In genomic region chr18:24609249-24609648, GRCh38 we compare ENCODE assay signal across 29 cellular contexts.
"Had no signal": no experiment of that assay in that cellular context is flagged by ENCODE, and none has a peak within 500 bp of the region (broad histone marks: within the 10 kb centered on the region; RNA-seq: fewer than 3 reads in every experiment).

No MANE protein-coding gene starts in this region.

- H3K9me3 Mint-ChIP-seq: activated CD4-positive, alpha-beta memory T cell treated with anti-CD3 and anti-CD28 coated beads, Interleukin-2, amount 10 ng/mL, durations not matched to agents 7 days and 5 days; activated CD4-positive, alpha-beta T cell treated with anti-CD3 and anti-CD28 coated beads, Interleukin-2, amount 10 ng/mL, durations not matched to agents 7 days and 5 days; activated T-cell treated with anti-CD3 and anti-CD28 coated beads, Interleukin-2, amount 50 U/mL, for 24 hours; activated T-cell treated with anti-CD3 and anti-CD28 coated beads, Interleukin-2, amount 50 U/mL, for 72 hours; central memory CD8-positive, alpha-beta T cell; dendritic cell treated with granulocyte-macrophage colony-stimulating factor and Interleukin-4, amounts not matched to agents 40 ng/mL and 50 ng/mL, for 4 days; endodermal cell; T-helper 1 cell treated with Interleukin-12 subunit alpha and Interleukin-12 subunit beta and Interleukin-4 antibody, amounts not matched to agents 30 μg/mL and 1 μg/mL, for 36 hours had no signal

- H3K9me3 ChIP-seq: gastrocnemius medialis, heart left ventricle had no signal

- DNase-seq: activated CD4-positive, alpha-beta memory T cell treated with anti-CD3 and anti-CD28 coated beads, Interleukin-2, amount 10 ng/mL, durations not matched to agents 7 days and 5 days; activated CD4-positive, alpha-beta T cell treated with anti-CD3 and anti-CD28 coated beads for 1 hour; activated CD4-positive, alpha-beta T cell treated with anti-CD3 and anti-CD28 coated beads for 4 hours; activated CD4-positive, alpha-beta T cell treated with anti-CD3 and anti-CD28 coated beads, Interleukin-2, amount 10 ng/mL, durations not matched to agents 7 days and 5 days; activated CD4-positive, alpha-beta T cell treated with anti-CD3 and anti-CD28 coated beads, Interleukin-2, amount 50 U/mL, for 4 hours; activated CD4-positive, CD25-positive, alpha-beta regulatory T cell; activated CD8-positive, alpha-beta memory T cell treated with anti-CD3 and anti-CD28 coated beads, Interleukin-2, amount 50 U/mL, for 48 hours; activated gamma-delta T cell; activated naive CD4-positive, alpha-beta T cell; activated naive CD4-positive, alpha-beta T cell treated with anti-CD3 and anti-CD28 coated beads, Interleukin-2, amount 50 U/mL, for 16 hours; activated T-cell treated with anti-CD3 and anti-CD28 coated beads for 4 hours; activated T-cell treated with anti-CD3 and anti-CD28 coated beads, Interleukin-2, amount 50 U/mL, for 24 hours; activated T-cell treated with anti-CD3 and anti-CD28 coated beads, Interleukin-2, amount 50 U/mL, for 72 hours; amniotic stem cell; anterior cingulate cortex; brain microvascular endothelial cell; dorsolateral prefrontal cortex; effector memory CD4-positive, alpha-beta T cell; endodermal cell; foreskin keratinocyte; gastrocnemius medialis; glutamatergic neuron; heart left ventricle had no signal

- H3K4me1 ChIP-seq: foreskin keratinocyte, gastrocnemius medialis, heart left ventricle had no signal

- H3K27ac ChIP-seq: brain microvascular endothelial cell, coronary artery, dorsolateral prefrontal cortex, foreskin keratinocyte, gastrocnemius medialis, heart left ventricle had no signal

- H3K4me3 Mint-ChIP-seq: activated CD4-positive, alpha-beta memory T cell treated with anti-CD3 and anti-CD28 coated beads, Interleukin-2, amount 10 ng/mL, durations not matched to agents 7 days and 5 days; activated CD4-positive, alpha-beta T cell treated with anti-CD3 and anti-CD28 coated beads, Interleukin-2, amount 10 ng/mL, durations not matched to agents 7 days and 5 days; activated naive CD8-positive, alpha-beta T cell; activated T-cell treated with anti-CD3 and anti-CD28 coated beads, Interleukin-2, amount 50 U/mL, for 24 hours; activated T-cell treated with anti-CD3 and anti-CD28 coated beads, Interleukin-2, amount 50 U/mL, for 72 hours; central memory CD8-positive, alpha-beta T cell; dendritic cell treated with granulocyte-macrophage colony-stimulating factor and Interleukin-4, amounts not matched to agents 40 ng/mL and 50 ng/mL, for 4 days; endodermal cell; T-helper 1 cell treated with Interleukin-12 subunit alpha and Interleukin-12 subunit beta and Interleukin-4 antibody, amounts not matched to agents 30 μg/mL and 1 μg/mL, for 36 hours had no signal

- H3K36me3 Mint-ChIP-seq: activated naive CD8-positive, alpha-beta T cell had no signal

- H3K27me3 ChIP-seq: brain microvascular endothelial cell, gastrocnemius medialis, heart left ventricle had no signal

- H3K27me3 Mint-ChIP-seq: activated CD4-positive, alpha-beta T cell treated with anti-CD3 and anti-CD28 coated beads, Interleukin-2, amount 10 ng/mL, durations not matched to agents 7 days and 5 days; activated naive CD8-positive, alpha-beta T cell; activated T-cell treated with anti-CD3 and anti-CD28 coated beads, Interleukin-2, amount 50 U/mL, for 24 hours; central memory CD8-positive, alpha-beta T cell; dendritic cell treated with granulocyte-macrophage colony-stimulating factor and Interleukin-4, amounts not matched to agents 40 ng/mL and 50 ng/mL, for 4 days had no signal

- ATAC-seq: activated T-cell treated with anti-CD3 and anti-CD28 coated beads, Interleukin-2, amount 50 U/mL, for 72 hours; esophagus mucosa; foreskin keratinocyte; gastrocnemius medialis; heart left ventricle had no signal

- H3K4me1 Mint-ChIP-seq: activated CD4-positive, alpha-beta memory T cell treated with anti-CD3 and anti-CD28 coated beads, Interleukin-2, amount 10 ng/mL, durations not matched to agents 7 days and 5 days; activated CD4-positive, alpha-beta T cell treated with anti-CD3 and anti-CD28 coated beads, Interleukin-2, amount 10 ng/mL, durations not matched to agents 7 days and 5 days; central memory CD8-positive, alpha-beta T cell had no signal

- H3K4me3 ChIP-seq: coronary artery, dorsolateral prefrontal cortex, gastrocnemius medialis, heart left ventricle had no signal

- H3K27ac Mint-ChIP-seq: activated CD4-positive, alpha-beta memory T cell treated with anti-CD3 and anti-CD28 coated beads, Interleukin-2, amount 10 ng/mL, durations not matched to agents 7 days and 5 days; activated CD4-positive, alpha-beta T cell treated with anti-CD3 and anti-CD28 coated beads, Interleukin-2, amount 10 ng/mL, durations not matched to agents 7 days and 5 days; activated naive CD8-positive, alpha-beta T cell; activated T-cell treated with anti-CD3 and anti-CD28 coated beads, Interleukin-2, amount 50 U/mL, for 24 hours; activated T-cell treated with anti-CD3 and anti-CD28 coated beads, Interleukin-2, amount 50 U/mL, for 72 hours; dendritic cell treated with granulocyte-macrophage colony-stimulating factor and Interleukin-4, amounts not matched to agents 40 ng/mL and 50 ng/mL, for 4 days; endodermal cell; T-helper 1 cell treated with Interleukin-12 subunit alpha and Interleukin-12 subunit beta and Interleukin-4 antibody, amounts not matched to agents 30 μg/mL and 1 μg/mL, for 36 hours had no signal

- H3K36me3 ChIP-seq: brain microvascular endothelial cell, gastrocnemius medialis, heart left ventricle had no signal
